8 cellular contexts compared by ENCODE assay signal in genomic region chr19:46081928-46082727, GRCh38. TPM values are rescaled to one million over a fixed set of nuclear protein-coding genes. Genes with fewer than 3 reads are reported as not detected.
DNase-seq lines count a peak whose midpoint lies in the region; ATAC-seq and TF ChIP-seq lines count a peak whose summit lies in the region.

No MANE protein-coding gene starts in this region.

- H3K36me3 Mint-ChIP-seq in activated T-cell treated with anti-CD3 and anti-CD28 coated beads, Interleukin-2, amount 50 U/mL, for 4 hours (ENCODE audit: insufficient read depth) = no peaks in the 10 kb centered on the region

- CTCF ChIA-PET in RWPE1 (lab: Yijun Ruan, JAX) = interaction anchor here (0.6 to 2.4 kb wide), 9 partner anchors 19 to 821 kb away, joined by 3 to 16 read pairs (median 3); no protein-coding TSS in a partner anchor

- H3K4me2 ChIP-seq in parathyroid adenoma (ENCODE audit: low read length) = peak overlapping the region; percentile 9

- no peaks in the 10 kb centered on the region for H3K27me3 ChIP-seq in parathyroid adenoma (ENCODE audit: control insufficient read depth, insufficient read depth, low read length)
- H3K27me3 ChIP-seq in effector memory CD4-positive, alpha-beta T cell (replicated peaks; ENCODE audit: control insufficient read depth, insufficient read depth, low read length, poor library complexity, severe bottlenecking) = peaks cover 9% of the 10 kb centered on the region

- peaks cover 64% of the 10 kb centered on the region for H3K27me3 Mint-ChIP-seq in activated T-cell treated with anti-CD3 and anti-CD28 coated beads, Interleukin-2, amount 50 U/mL, for 4 hours (ENCODE audit: low read depth)

- TF ChIP-seq CTCF in LNCAP (IDR thresholded peaks at IDR 0.05) (peak; percentile 38; the same call in 1 of the 2 replicates), RWPE1 (conservative IDR thresholded peaks at IDR 0.05; ENCODE audit: low read depth) (peak; percentile 73), parathyroid adenoma (IDR thresholded peaks at IDR 0.05) (peak; percentile 80)

- peak overlapping the region; percentile 34 for H2AFZ ChIP-seq in parathyroid adenoma

- H3K27ac ChIP-seq in RWPE1 = no peak overlapping the region
- no peak overlapping the region for H3K27ac ChIP-seq in parathyroid adenoma
- no peak overlapping the region for H3K27ac ChIP-seq in effector memory CD4-positive, alpha-beta T cell (ENCODE audit: insufficient read depth, low read length, poor library complexity, severe bottlenecking)

- ATAC-seq in activated T-cell treated with anti-CD3 and anti-CD28 coated beads, Interleukin-2, amount 50 U/mL, for 4 hours = peak; percentile 58 to 68

- peaks cover 17% of the 10 kb centered on the region for H3K9me3 Mint-ChIP-seq in activated T-cell treated with anti-CD3 and anti-CD28 coated beads, Interleukin-2, amount 50 U/mL, for 4 hours

- peaks cover 3% of the 10 kb centered on the region for H3K4me1 Mint-ChIP-seq in activated T-cell treated with anti-CD3 and anti-CD28 coated beads, Interleukin-2, amount 50 U/mL, for 4 hours (ENCODE audit: low read depth)

- peaks cover 6% of the 10 kb centered on the region for H3K4me1 ChIP-seq in parathyroid adenoma
- peaks cover 1% of the 10 kb centered on the region for H3K4me1 ChIP-seq in effector memory CD4-positive, alpha-beta T cell (ENCODE audit: control insufficient read depth, insufficient read depth, low read length, poor library complexity, severe bottlenecking)

- no peak for DNase-seq in activated T-cell treated with anti-CD3 and anti-CD28 coated beads, Interleukin-2, amount 50 U/mL, for 4 hours
- DNase-seq in activated T-cell treated with anti-CD3 and anti-CD28 coated beads for 4 hours = no peak
- DNase-seq in RWPE1 (ENCODE audit: low spot score) = peak; percentile 46
- peak; percentile 35 for DNase-seq in fibroblast of gingiva (ENCODE audit: low read depth)
- no peak for DNase-seq in effector memory CD4-positive, alpha-beta T cell
- DNase-seq in activated CD8-positive, alpha-beta memory T cell treated with anti-CD3 and anti-CD28 coated beads, Interleukin-2, amount 50 U/mL, for 48 hours = no peak

- no peak overlapping the region for H3K4me3 ChIP-seq in parathyroid adenoma (ENCODE audit: low read depth, low read length)
- no peak overlapping the region for H3K4me3 ChIP-seq in effector memory CD4-positive, alpha-beta T cell (ENCODE audit: insufficient read depth, low read depth, low read length, poor library complexity, severe bottlenecking)

- H3K9ac ChIP-seq in parathyroid adenoma = no peak overlapping the region

- H3K4me3 Mint-ChIP-seq in activated T-cell treated with anti-CD3 and anti-CD28 coated beads, Interleukin-2, amount 50 U/mL, for 4 hours = no peak overlapping the region

- H3K79me2 ChIP-seq in parathyroid adenoma = no peaks in the 10 kb centered on the region

- POLR2A ChIA-PET in RWPE1 (lab: Yijun Ruan, JAX; ENCODE audit: low non-redundant PET) = no interaction called here

- no peaks in the 10 kb centered on the region for H3K9me3 ChIP-seq in parathyroid adenoma (ENCODE audit: control insufficient read depth, low read length)
- H3K9me3 ChIP-seq in effector memory CD4-positive, alpha-beta T cell (ENCODE audit: control insufficient read depth, low read length) = peaks cover 7% of the 10 kb centered on the region

- no peaks in the 10 kb centered on the region for H3K36me3 ChIP-seq in parathyroid adenoma (ENCODE audit: control insufficient read depth, insufficient read depth, low read length)
- H3K36me3 ChIP-seq in effector memory CD4-positive, alpha-beta T cell (ENCODE audit: control insufficient read depth, insufficient read depth, low read length) = no peaks in the 10 kb centered on the region

RNA-seq across cellular contexts. Expression of gene IGFL4, which starts 41.3 kb away (rescaled TPM):
- total RNA-seq in activated T-cell treated with anti-CD3 and anti-CD28 coated beads, Interleukin-2, amount 50 U/mL, for 4 hours = not detected

RNA-seq across cellular contexts. Expression of gene IGFL3, which starts 42.4 kb away (rescaled TPM):
- total RNA-seq in activated T-cell treated with anti-CD3 and anti-CD28 coated beads, Interleukin-2, amount 50 U/mL, for 4 hours = not detected

RNA-seq across cellular contexts. Expression of gene PGLYRP1, which starts 59.3 kb away (rescaled TPM):
- total RNA-seq in activated T-cell treated with anti-CD3 and anti-CD28 coated beads, Interleukin-2, amount 50 U/mL, for 4 hours = not detected

Comparison
In these comparisons a context has a peak if more than half of its experiments do, and no peak if none do; other contexts are left out.
1. DNase-seq: peak in RWPE1 (single experiment) and fibroblast of gingiva (single experiment); none in activated T-cell treated with anti-CD3 and anti-CD28 coated beads, Interleukin-2, amount 50 U/mL, for 4 hours (single experiment), activated T-cell treated with anti-CD3 and anti-CD28 coated beads for 4 hours (single experiment), effector memory CD4-positive, alpha-beta T cell (0 of 3) and activated CD8-positive, alpha-beta memory T cell treated with anti-CD3 and anti-CD28 coated beads, Interleukin-2, amount 50 U/mL, for 48 hours (single experiment).
2. Peak in every context shown above with its lines, with median percentiles within 50 percentile points of each other: CTCF ChIP-seq.